1 cellular context compared by ENCODE assay signal in genomic region chr5:171759777-171760176, GRCh38.
TF ChIP-seq lines count a peak whose summit lies in the region.

No MANE protein-coding gene starts in this region.

TF ChIP-seq in IMR-90, 13 proteins besides CTCF, POLR2A, EP300 and RAD21:
- TF ChIP-seq MAZ (IDR thresholded peaks at IDR 0.05; ENCODE audit: borderline replicate concordance, low read depth, low read length) = no peak
- no peak for TF ChIP-seq BHLHE40 (IDR thresholded peaks at IDR 0.05; ENCODE audit: low read depth, low read length)
- no peak for TF ChIP-seq SMC3 (IDR thresholded peaks at IDR 0.05; ENCODE audit: low read depth, low read length)
